Comparison of ENCODE assay signal across 12 cellular contexts in genomic region chr12:120369476-120370342, GRCh38. TPM values are rescaled to one million over a fixed set of nuclear protein-coding genes. Genes with fewer than 3 reads are reported as not detected.
DNase-seq lines count a peak whose midpoint lies in the region; FAIRE-seq and TF ChIP-seq lines count a peak whose summit lies in the region.
"Had no signal": no experiment of that assay in that cellular context is flagged by ENCODE, and none has a peak within 500 bp of the region (broad histone marks: within the 10 kb centered on the region; RNA-seq: fewer than 3 reads in every experiment).

No MANE protein-coding gene starts in this region.

- peaks cover 15% of the 10 kb centered on the region for H3K4me1 ChIP-seq in CD4-positive, alpha-beta memory T cell (ENCODE audit: insufficient read depth, low read length)
- H3K4me1 ChIP-seq in Peyer's patch = peaks cover 0 to 37% (median 9%) of the 10 kb centered on the region in 4 donors
- no peaks in the 10 kb centered on the region for H3K4me1 ChIP-seq in endothelial cell of umbilical vein (ENCODE audit: control insufficient read depth, extremely low read depth, insufficient read depth, low read length)
- peaks cover 7% of the 10 kb centered on the region for H3K4me1 ChIP-seq in parathyroid adenoma

- dilution Hi-C loops in endothelial cell of umbilical vein (cut with MboI; ENCODE audit: extremely low pct_ligation_motif_present, low sequenced_read_pairs) = no loop called here

- H3K9ac ChIP-seq in endothelial cell of umbilical vein (replicated peaks; ENCODE audit: extremely low read depth, insufficient read depth, low read length) (no peak overlapping the region), parathyroid adenoma (no peak overlapping the region)

- no peak overlapping the region for H3K4me3 ChIP-seq in CD4-positive, alpha-beta memory T cell (ENCODE audit: low read length in 2 of 2)
- H3K4me3 ChIP-seq in Peyer's patch (peak overlapping the region; percentile 21 to 68 (median 52)), endothelial cell of umbilical vein (replicated peaks in 1 of 3; ENCODE audit: insufficient read depth in 1 of 3, low read depth in 1 of 3, low read length in 3 of 3) (peak overlapping the region in 1 of 3 experiments; percentile 10), parathyroid adenoma (ENCODE audit: low read depth, low read length) (peak overlapping the region; percentile 54)

- H3K9me3 Mint-ChIP-seq in CD4-positive, alpha-beta memory T cell = no peaks in the 10 kb centered on the region
- H3K9me3 Mint-ChIP-seq: HFFc6 had no signal

- peak overlapping the region; percentile 56 to 88 (median 76) for H3K4me3 Mint-ChIP-seq in CD4-positive, alpha-beta memory T cell
- H3K4me3 Mint-ChIP-seq: HFFc6 had no signal

- H3K27me3 ChIP-seq in CD4-positive, alpha-beta memory T cell (ENCODE audit: insufficient read depth, low read length) = peaks cover 32% of the 10 kb centered on the region
- H3K27me3 ChIP-seq in Peyer's patch (peaks cover 0 to 20% of the 10 kb centered on the region in 2 donors), endothelial cell of umbilical vein (ENCODE audit: control insufficient read depth in 2 of 2, insufficient read depth in 2 of 2, low read length in 2 of 2) (peaks cover 52 to 57% of the 10 kb centered on the region in 2 experiments), parathyroid adenoma (ENCODE audit: control insufficient read depth, insufficient read depth, low read length) (no peaks in the 10 kb centered on the region)

- FAIRE-seq in endothelial cell of umbilical vein (lab: Jason Lieb, UNC) (no peak), D721Med (lab: Jason Lieb, UNC) (no peak)

- no peak for TF ChIP-seq POLR2A in Peyer's patch (IDR thresholded peaks at IDR 0.05)
- TF ChIP-seq POLR2A in endothelial cell of umbilical vein (IDR thresholded peaks at IDR 0.05; ENCODE audit: low read depth, low read length) = no peak

- H3K4me2 ChIP-seq in endothelial cell of umbilical vein (ENCODE audit: insufficient read depth, low read length) (no peak overlapping the region), parathyroid adenoma (ENCODE audit: low read length) (peak overlapping the region; percentile 66)

- CTCF ChIA-PET in CD4-positive, alpha-beta memory T cell (lab: Charles Lee; ENCODE audit: partially characterized antibody) = no interaction called here
- CTCF ChIA-PET in endothelial cell of umbilical vein (lab: Charles Lee) = no interaction called here

- H3K27me3 Mint-ChIP-seq in CD4-positive, alpha-beta memory T cell = peaks cover 62 to 70% of the 10 kb centered on the region in 2 donors

- H4K20me1 ChIP-seq in endothelial cell of umbilical vein (replicated peaks; ENCODE audit: control insufficient read depth, extremely low read depth, insufficient read depth, low read length) = no peaks in the 10 kb centered on the region

- no peak for TF ChIP-seq CTCF in Peyer's patch (IDR thresholded peaks at IDR 0.05)
- TF ChIP-seq CTCF in endothelial cell of umbilical vein (IDR thresholded peaks at IDR 0.05; ENCODE audit: extremely low read depth in 1 of 2, insufficient read depth in 1 of 2, low read depth in 1 of 2, low read length in 2 of 2) = no peak
- no peak for TF ChIP-seq CTCF in parathyroid adenoma (IDR thresholded peaks at IDR 0.05)
- TF ChIP-seq CTCF in D721Med (IDR thresholded peaks at IDR 0.05; ENCODE audit: insufficient read depth, missing control alignments) = no peak

- H3K9me3 ChIP-seq in CD4-positive, alpha-beta memory T cell (ENCODE audit: control insufficient read depth in 1 of 2, low read length in 2 of 2) = no peaks in the 10 kb centered on the region
- H3K9me3 ChIP-seq in Peyer's patch = no peaks in the 10 kb centered on the region
- H3K9me3 ChIP-seq in endothelial cell of umbilical vein (replicated peaks; ENCODE audit: control insufficient read depth, insufficient read depth, low read length) = no peaks in the 10 kb centered on the region
- no peaks in the 10 kb centered on the region for H3K9me3 ChIP-seq in parathyroid adenoma (ENCODE audit: control insufficient read depth, low read length)

- H3K79me2 ChIP-seq in endothelial cell of umbilical vein (ENCODE audit: control insufficient read depth, insufficient read depth, low read length) (no peaks in the 10 kb centered on the region), parathyroid adenoma (no peaks in the 10 kb centered on the region)

- peaks cover 4 to 28% (median 10%) of the 10 kb centered on the region in 4 donors for H3K4me1 Mint-ChIP-seq in CD4-positive, alpha-beta memory T cell

- no peak overlapping the region for H3K27ac ChIP-seq in CD4-positive, alpha-beta memory T cell (ENCODE audit: low read depth, low read length)
- H3K27ac ChIP-seq in Peyer's patch (no peak overlapping the region), endothelial cell of umbilical vein (ENCODE audit: insufficient read depth, low read depth, low read length) (no peak overlapping the region), parathyroid adenoma (no peak overlapping the region)

- POLR2A ChIA-PET in CD4-positive, alpha-beta memory T cell (lab: Charles Lee; ENCODE audit: partially characterized antibody) = no interaction called here
- POLR2A ChIA-PET in endothelial cell of umbilical vein (lab: Charles Lee) = no interaction called here

- no peak overlapping the region for H2AFZ ChIP-seq in endothelial cell of umbilical vein (ENCODE audit: low read depth, low read length)
- peak overlapping the region; percentile 82 for H2AFZ ChIP-seq in parathyroid adenoma

- no peak for DNase-seq in CD4-positive, alpha-beta memory T cell
- DNase-seq in Peyer's patch (no peak), endothelial cell of umbilical vein (ENCODE audit: low read depth, low spot score) (no peak), NCI-H187 (lab: John Stamatoyannopoulos, UW) (no peak), D721Med (ENCODE audit: insufficient read length, low spot score) (no peak), NCI-H2196 treated with DMSO at 0.1 percent for 48 hours (lab: John Stamatoyannopoulos, UW; ENCODE audit: unreplicated experiment) (no peak), GM03348 (ENCODE audit: low spot score) (no peak)
- DNase-seq: HFFc6; NCI-H1436 treated with DMSO at 0.1 percent for 48 hours; stimulated activated CD4-positive, alpha-beta T cell treated with anti-CD3 and anti-CD28 coated beads, Interleukin-12 subunit alpha, Interleukin-12 subunit beta, amount 100 ng/mL, for 4 hours had no signal

- peak overlapping the region in 2 of 7 donors; percentile 42 to 81 for H3K27ac Mint-ChIP-seq in CD4-positive, alpha-beta memory T cell
- H3K27ac Mint-ChIP-seq: HFFc6 had no signal

- intact Hi-C loops in CD4-positive, alpha-beta memory T cell (cut with micrococcal nuclease) = no loop called here
- intact Hi-C loops in endothelial cell of umbilical vein (cut with micrococcal nuclease) = no loop called here

- H3K36me3 ChIP-seq in CD4-positive, alpha-beta memory T cell (ENCODE audit: insufficient read depth, low read length) = no peaks in the 10 kb centered on the region
- no peaks in the 10 kb centered on the region for H3K36me3 ChIP-seq in Peyer's patch
- no peaks in the 10 kb centered on the region for H3K36me3 ChIP-seq in endothelial cell of umbilical vein (ENCODE audit: control insufficient read depth in 2 of 2, extremely low read depth in 1 of 2, insufficient read depth in 2 of 2, low read length in 2 of 2)
- H3K36me3 ChIP-seq in parathyroid adenoma (ENCODE audit: control insufficient read depth, insufficient read depth, low read length) = no peaks in the 10 kb centered on the region

- no TSS peak for BruUV-seq in endothelial cell of umbilical vein (replicated peaks; lab: Mats Ljungman, UMichigan)

- no peaks in the 10 kb centered on the region for H3K9me1 ChIP-seq in endothelial cell of umbilical vein (replicated peaks; ENCODE audit: control insufficient read depth, extremely low read depth, insufficient read depth, low read length)

- H3K36me3 Mint-ChIP-seq in CD4-positive, alpha-beta memory T cell = no peaks in the 10 kb centered on the region

TF ChIP-seq in endothelial cell of umbilical vein, 7 proteins besides CTCF, POLR2A, EP300 and RAD21:
- peak; percentile 85 for TF ChIP-seq EZH2 (IDR thresholded peaks at IDR 0.05; ENCODE audit: borderline replicate concordance, low read depth, low read length, severe bottlenecking)
- no peak for TF ChIP-seq POLR2AphosphoS5 (IDR thresholded peaks at IDR 0.05; ENCODE audit: insufficient read depth, low read depth, low read length)

RNA-seq across cellular contexts. Expression of gene MSI1, which starts 0.7 kb away (rescaled TPM):
- total RNA-seq in CD4-positive, alpha-beta memory T cell = not detected
- not detected for polyA plus RNA-seq in CD4-positive, alpha-beta memory T cell
- total RNA-seq in Peyer's patch (1 to 10 TPM; 1.6 to 5.8 (median 4.2) TPM), endothelial cell of umbilical vein (0.12 TPM in 1 of 2 replicates, not detected in the other)
- 0.01 TPM in 1 of 2 replicates, not detected in the other for polyA plus RNA-seq in endothelial cell of umbilical vein
- not detected in 2 replicates for polyA plus RNA-seq in endothelial cell of umbilical vein (2011; cell fraction: cytosol; rRNA removed)
- 0.07 TPM in 1 of 2 replicates, not detected in the other for polyA plus RNA-seq in endothelial cell of umbilical vein (2011; cell fraction: nucleus; rRNA removed)
- not detected in 2 replicates for polyA plus RNA-seq in endothelial cell of umbilical vein (2012)
- not detected in 2 replicates for polyA minus RNA-seq in endothelial cell of umbilical vein
- polyA minus RNA-seq in endothelial cell of umbilical vein (2011; cell fraction: cytosol; rRNA and poly(A)+ RNA removed) = not detected
- not detected in 2 replicates for polyA minus RNA-seq in endothelial cell of umbilical vein (2011; cell fraction: nucleus; rRNA and poly(A)+ RNA removed)
- total RNA-seq: HFFc6 had no signal

RNA-seq across cellular contexts. Expression of gene PLA2G1B, which starts 42.1 kb away (rescaled TPM):
- not detected for total RNA-seq in CD4-positive, alpha-beta memory T cell
- under 1 TPM in 1 of 2 donors, not detected in 1; 0.99 TPM for polyA plus RNA-seq in CD4-positive, alpha-beta memory T cell
- total RNA-seq in Peyer's patch (not detected), endothelial cell of umbilical vein (not detected in 2 replicates)
- not detected in 2 replicates for polyA plus RNA-seq in endothelial cell of umbilical vein
- polyA plus RNA-seq in endothelial cell of umbilical vein (2011; cell fraction: cytosol; rRNA removed) = not detected in 2 replicates
- not detected in 2 replicates for polyA plus RNA-seq in endothelial cell of umbilical vein (2011; cell fraction: nucleus; rRNA removed)
- not detected in 2 replicates for polyA plus RNA-seq in endothelial cell of umbilical vein (2012)
- not detected in 2 replicates for polyA minus RNA-seq in endothelial cell of umbilical vein
- polyA minus RNA-seq in endothelial cell of umbilical vein (2011; cell fraction: cytosol; rRNA and poly(A)+ RNA removed) = not detected
- not detected in 2 replicates for polyA minus RNA-seq in endothelial cell of umbilical vein (2011; cell fraction: nucleus; rRNA and poly(A)+ RNA removed)
- total RNA-seq: esophagus mucosa, HFFc6 had no signal

Comparison
In these comparisons a context has a peak if more than half of its experiments do, and no peak if none do; other contexts are left out.
1. H3K4me3 ChIP-seq: peak in Peyer's patch (4 of 4) and parathyroid adenoma (single experiment); none in CD4-positive, alpha-beta memory T cell (0 of 2).